ENCODE assay signal across 13 cellular contexts in genomic region chr20:676315-676937, GRCh38. TPM values are rescaled to one million over a fixed set of nuclear protein-coding genes. Genes with fewer than 3 reads are reported as not detected.
A peak's percentile ranks its signal among the peaks of the same experiment; 100 is the strongest.
DNase-seq lines count a peak whose midpoint lies in the region; ATAC-seq, FAIRE-seq and TF ChIP-seq lines count a peak whose summit lies in the region.
"Had no signal": no experiment of that assay in that cellular context is flagged by ENCODE, and none has a peak within 500 bp of the region (broad histone marks: within the 10 kb centered on the region; RNA-seq: fewer than 3 reads in every experiment).

No MANE protein-coding gene starts in this region.

- H4K20me1 ChIP-seq in smooth muscle cell (ENCODE audit: low read depth) = peaks cover 5% of the 10 kb centered on the region

- H3K4me3 Mint-ChIP-seq in activated T-cell treated with anti-CD3 and anti-CD28 coated beads, Interleukin-2, amount 50 U/mL, for 72 hours = peak overlapping the region; percentile 18 to 43
- peak overlapping the region; percentile 61 for H3K4me3 Mint-ChIP-seq in endothelial cell (ENCODE audit: unreplicated experiment)

- no peak overlapping the region for H3K9ac ChIP-seq in smooth muscle cell (ENCODE audit: low read depth)

- no peak overlapping the region for H2AFZ ChIP-seq in smooth muscle cell (ENCODE audit: low read depth)

- no peak overlapping the region for H3K27ac Mint-ChIP-seq in activated T-cell treated with anti-CD3 and anti-CD28 coated beads, Interleukin-2, amount 50 U/mL, for 72 hours
- H3K27ac Mint-ChIP-seq in endothelial cell (ENCODE audit: unreplicated experiment) = no peak overlapping the region

- H3K4me1 Mint-ChIP-seq in activated T-cell treated with anti-CD3 and anti-CD28 coated beads, Interleukin-2, amount 50 U/mL, for 72 hours (ENCODE audit: low read depth) = peaks cover 7% of the 10 kb centered on the region
- H3K4me1 Mint-ChIP-seq in endothelial cell (ENCODE audit: unreplicated experiment) = peaks cover 11% of the 10 kb centered on the region

- H3K9me3 ChIP-seq in smooth muscle cell (replicated peaks; ENCODE audit: low read depth) (no peaks in the 10 kb centered on the region), MG63 (no peaks in the 10 kb centered on the region)
- H3K9me3 ChIP-seq: ovary had no signal

- no peaks in the 10 kb centered on the region for H3K36me3 ChIP-seq in smooth muscle cell (ENCODE audit: low read depth)
- H3K36me3 ChIP-seq in MG63 = no peaks in the 10 kb centered on the region
- H3K36me3 ChIP-seq: ovary had no signal

- FAIRE-seq in H54 (lab: Jason Lieb, UNC) = no peak

- H3F3A ChIP-seq in smooth muscle cell (ENCODE audit: low read depth) = no peaks in the 10 kb centered on the region

- 12% methylated on average over 23 of the region's 24 CpGs for WGBS in smooth muscle cell (ENCODE audit: low lambda C conversion rate)

- H3K79me2 ChIP-seq in smooth muscle cell (ENCODE audit: low read depth) = no peaks in the 10 kb centered on the region

- H3K36me3 Mint-ChIP-seq in activated T-cell treated with anti-CD3 and anti-CD28 coated beads, Interleukin-2, amount 50 U/mL, for 72 hours (ENCODE audit: insufficient read depth in 2 of 2) = peaks cover 0 to 4% of the 10 kb centered on the region in 2 donors
- H3K36me3 Mint-ChIP-seq in endothelial cell (ENCODE audit: low read depth, unreplicated experiment) = no peaks in the 10 kb centered on the region

- peaks cover 10% of the 10 kb centered on the region for H3K4me1 ChIP-seq in smooth muscle cell (ENCODE audit: low read depth)

- H3K9me3 Mint-ChIP-seq in activated T-cell treated with anti-CD3 and anti-CD28 coated beads, Interleukin-2, amount 50 U/mL, for 72 hours = no peaks in the 10 kb centered on the region
- no peaks in the 10 kb centered on the region for H3K9me3 Mint-ChIP-seq in endothelial cell (ENCODE audit: unreplicated experiment)

- no peak for TF ChIP-seq CTCF in endothelial cell (IDR thresholded peaks at IDR 0.05; ENCODE audit: unreplicated experiment)
- no peak for TF ChIP-seq CTCF in smooth muscle cell (IDR thresholded peaks at IDR 0.05; ENCODE audit: borderline replicate concordance, insufficient read depth, poor library complexity, severe bottlenecking)

- no peak for TF ChIP-seq POLR2A in H54 (IDR thresholded peaks at IDR 0.05; ENCODE audit: low read depth, low read length)

- peaks cover 56% of the 10 kb centered on the region for H3K27me3 Mint-ChIP-seq in activated T-cell treated with anti-CD3 and anti-CD28 coated beads, Interleukin-2, amount 50 U/mL, for 72 hours (ENCODE audit: low read depth)
- H3K27me3 Mint-ChIP-seq in endothelial cell (ENCODE audit: unreplicated experiment) = peaks cover 9% of the 10 kb centered on the region

- ATAC-seq in activated T-cell treated with anti-CD3 and anti-CD28 coated beads, Interleukin-2, amount 50 U/mL, for 72 hours (replicated peaks in 1 of 2) = no peak

- H3K4me3 ChIP-seq in smooth muscle cell = no peak overlapping the region
- H3K4me3 ChIP-seq in MG63 = no peak overlapping the region
- H3K4me3 ChIP-seq: ovary had no signal

- H3K4me2 ChIP-seq in smooth muscle cell = peak overlapping the region; percentile 78

- H3K27ac ChIP-seq in smooth muscle cell (ENCODE audit: low read depth) = no peak overlapping the region
- H3K27ac ChIP-seq: ovary had no signal

- H3K27me3 ChIP-seq in smooth muscle cell (ENCODE audit: low read depth) (peaks cover 69% of the 10 kb centered on the region), MG63 (peaks cover 6% of the 10 kb centered on the region; the same call in 1 of the 2 replicates)
- H3K27me3 ChIP-seq: ovary had no signal

- no peak for DNase-seq in activated T-cell treated with anti-CD3 and anti-CD28 coated beads, Interleukin-2, amount 50 U/mL, for 72 hours
- DNase-seq in activated T-cell treated with anti-CD3 and anti-CD28 coated beads for 4 hours (no peak), NCI-H526 (lab: John Stamatoyannopoulos, UW) (peak; percentile 74 to 82), endothelial cell (ENCODE audit: low spot score) (no peak), smooth muscle cell (lab: John Stamatoyannopoulos, UW; ENCODE audit: unreplicated experiment) (no peak), MG63 (no peak), OCI-M2 (lab: John Stamatoyannopoulos, UW; ENCODE audit: unreplicated experiment) (no peak), H54 (ENCODE audit: insufficient read length, low spot score) (no peak)
- DNase-seq: activated gamma-delta T cell treated with Interleukin-2 at 50 U/mL for 16 hours, NCI-H1436, ovary, T-helper 2 cell had no signal

RNA-seq across cellular contexts. Expression of gene SCRT2, which starts 0.8 kb away (rescaled TPM):
- total RNA-seq in activated T-cell treated with anti-CD3 and anti-CD28 coated beads, Interleukin-2, amount 50 U/mL, for 72 hours = not detected
- total RNA-seq in endothelial cell (ENCODE audit: unreplicated experiment) (not detected), smooth muscle cell (not detected in 2 replicates)
- not detected in 2 replicates for polyA plus RNA-seq in smooth muscle cell
- not detected in 2 replicates for total RNA-seq in MG63 (2014; rRNA removed; shearing (Covaris generic); ENCODE audit: low replicate concordance)
- total RNA-seq: dermis microvascular lymphatic vessel endothelial cell, ovary had no signal
- polyA plus RNA-seq: ovary had no signal

RNA-seq across cellular contexts. Expression of gene SRXN1, which starts 23.4 kb away (rescaled TPM):
- 1 to 10 TPM; 5.6 to 9.7 TPM for total RNA-seq in activated T-cell treated with anti-CD3 and anti-CD28 coated beads, Interleukin-2, amount 50 U/mL, for 72 hours
- 4.1 TPM for total RNA-seq in endothelial cell (ENCODE audit: unreplicated experiment)
- 24.3 and 27.2 TPM in 2 replicates for total RNA-seq in smooth muscle cell
- polyA plus RNA-seq in smooth muscle cell = 26.9 and 32.2 TPM in 2 replicates
- total RNA-seq in MG63 (2014; rRNA removed; shearing (Covaris generic); ENCODE audit: low replicate concordance) = 57.8 and 80.0 TPM in 2 replicates

Comparison
In these comparisons a context has a peak if more than half of its experiments do, and no peak if none do; other contexts are left out.
1. DNase-seq: peak in NCI-H526 (2 of 2); none in activated T-cell treated with anti-CD3 and anti-CD28 coated beads, Interleukin-2, amount 50 U/mL, for 72 hours (0 of 2), activated T-cell treated with anti-CD3 and anti-CD28 coated beads for 4 hours (single experiment), endothelial cell (single experiment), smooth muscle cell (single experiment), MG63 (single experiment), OCI-M2 (single experiment) and H54 (single experiment).